8 cellular contexts compared by ENCODE assay signal in the genomic region with DNA sequence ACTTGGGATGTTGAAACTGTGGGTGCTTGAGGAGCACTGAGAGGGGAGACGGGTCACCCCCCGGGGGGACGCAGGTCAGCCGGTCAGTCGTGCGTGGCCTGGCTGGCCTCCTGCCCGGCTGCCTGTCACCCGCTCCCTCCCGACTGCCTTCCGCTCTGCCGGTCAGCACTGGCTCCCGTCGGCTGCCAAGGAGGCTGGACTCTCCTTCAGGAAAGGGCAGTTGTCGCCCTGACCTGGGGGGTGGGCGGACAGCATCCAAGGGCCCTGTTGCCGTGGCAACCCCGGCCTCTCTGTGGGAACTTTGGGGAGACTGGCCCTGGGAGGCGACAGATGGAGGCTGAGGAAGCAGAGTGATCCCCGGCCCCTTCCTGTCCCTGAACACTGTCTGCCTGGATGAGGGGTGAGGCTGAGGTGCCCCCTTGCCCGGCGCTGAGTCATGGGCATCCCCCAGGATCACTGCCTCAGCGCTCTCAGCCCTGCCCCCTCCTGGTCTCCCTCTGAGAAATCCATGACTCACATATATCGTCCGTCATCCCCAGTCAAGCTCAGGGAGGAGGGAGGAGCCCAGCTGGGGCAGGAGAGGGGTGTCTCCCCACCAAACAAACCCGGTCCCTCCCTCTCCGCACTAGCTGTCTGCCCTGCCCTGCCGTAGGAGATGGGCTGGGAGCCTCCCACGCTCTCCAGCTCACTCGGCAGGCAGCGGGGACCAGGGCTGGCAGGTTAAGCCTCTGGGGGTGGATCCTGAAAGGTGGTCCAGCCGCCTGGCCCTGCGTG. TPM values are rescaled to one million over a fixed set of nuclear protein-coding genes. Genes with fewer than 3 reads are reported as not detected.
DNase-seq lines count a peak whose midpoint lies in the region; ATAC-seq and TF ChIP-seq lines count a peak whose summit lies in the region.

A gene (plus strand): TSS at position 623 of the 774 bp plus-strand sequence. CDS start 21,658 bp downstream, outside the sequence.

- peak within 1 kb of the TSS; percentile 49 for H3K4me3 Mint-ChIP-seq in WTC11

- ATAC-seq in WTC11 (peak; percentile 64), GM21526 (IDR thresholded peaks at IDR 0.05; ENCODE audit: low FRiP score, unreplicated experiment) (no peak)

- H3K27me3 Mint-ChIP-seq in WTC11 (ENCODE audit: low read depth) = no peaks in the 10 kb centered on the region; the same call in 1 of the 2 replicates

- POLR2A ChIA-PET in BJ (lab: Charles Lee) (no interaction called here), WTC11 (lab: Charles Lee) (no interaction called here)

- H3K9me3 Mint-ChIP-seq in WTC11 = no peaks in the 10 kb centered on the region

- H3K4me3 ChIP-seq in BJ (ENCODE audit: low read depth, low read length) = peak within 1 kb of the TSS; percentile 2; the same call in 1 of the 2 replicates

- DNase-seq in BJ (ENCODE audit: low read depth) = peak; percentile 79
- peak; percentile 86 for DNase-seq in HS-27A (ENCODE audit: low read depth)
- peak; percentile 54 for DNase-seq in WTC11 (ENCODE audit: low spot score)
- DNase-seq in dedifferentiated amniotic fluid mesenchymal stem cell (ENCODE audit: extremely low spot score) = peak; percentile 88
- peak; percentile 96 for DNase-seq in left kidney (ENCODE audit: low read depth, low spot score)
- DNase-seq in stimulated activated CD4-positive, alpha-beta T cell treated with anti-CD3 and anti-CD28 coated beads, Interleukin-1b, Interleukin-23, amount 100 ng/mL, for 24 hours (ENCODE audit: low read depth in 4 of 4, low spot score in 1 of 4) = peak; percentile 17 to 49 (median 32)
- no peak for DNase-seq in effector CD8-positive, alpha-beta T cell (lab: John Stamatoyannopoulos, UW)

- peaks cover 31% of the 10 kb centered on the region for H3K4me1 Mint-ChIP-seq in WTC11

- no peaks in the 10 kb centered on the region for H3K36me3 Mint-ChIP-seq in WTC11

- peak; percentile 18; the same call in 1 of the 2 replicates for TF ChIP-seq CTCF in BJ (IDR thresholded peaks at IDR 0.05; ENCODE audit: insufficient read depth, low read depth, low read length)
- no peak for TF ChIP-seq CTCF in WTC11 (IDR thresholded peaks at IDR 0.05)

- no peaks in the 10 kb centered on the region for H3K27me3 ChIP-seq in BJ (ENCODE audit: control insufficient read depth, insufficient read depth, low read length)

- H3K36me3 ChIP-seq in BJ (ENCODE audit: control insufficient read depth, insufficient read depth, low read length) = no peaks in the 10 kb centered on the region

- H3K27ac Mint-ChIP-seq in WTC11 = peak within 1 kb of the TSS; percentile 51; the same call in 1 of the 2 replicates

- CTCF ChIA-PET in BJ (lab: Yijun Ruan, JAX) (interaction anchor here (0.7 to 4.0 kb wide), 6 partner anchors 9 to 52 kb away, joined by 3 to 18 read pairs (median 6); no protein-coding TSS in a partner anchor), WTC11 (lab: Charles Lee) (interaction anchor here (0.7 to 3.0 kb wide), 13 partner anchors 10 to 211 kb away, joined by 3 to 27 read pairs (median 10); no protein-coding TSS in a partner anchor)

TF ChIP-seq in WTC11, 78 proteins besides CTCF, POLR2A, EP300 and RAD21:
- TF ChIP-seq, protein P1, sequence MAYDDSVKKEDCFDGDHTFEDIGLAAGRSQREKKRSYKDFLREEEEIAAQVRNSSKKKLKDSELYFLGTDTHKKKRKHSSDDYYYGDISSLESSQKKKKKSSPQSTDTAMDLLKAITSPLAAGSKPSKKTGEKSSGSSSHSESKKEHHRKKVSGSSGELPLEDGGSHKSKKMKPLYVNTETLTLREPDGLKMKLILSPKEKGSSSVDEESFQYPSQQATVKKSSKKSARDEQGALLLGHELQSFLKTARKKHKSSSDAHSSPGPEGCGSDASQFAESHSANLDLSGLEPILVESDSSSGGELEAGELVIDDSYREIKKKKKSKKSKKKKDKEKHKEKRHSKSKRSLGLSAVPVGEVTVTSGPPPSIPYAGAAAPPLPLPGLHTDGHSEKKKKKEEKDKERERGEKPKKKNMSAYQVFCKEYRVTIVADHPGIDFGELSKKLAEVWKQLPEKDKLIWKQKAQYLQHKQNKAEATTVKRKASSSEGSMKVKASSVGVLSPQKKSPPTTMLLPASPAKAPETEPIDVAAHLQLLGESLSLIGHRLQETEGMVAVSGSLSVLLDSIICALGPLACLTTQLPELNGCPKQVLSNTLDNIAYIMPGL (CRISPR knock-in tag; IDR thresholded peaks at IDR 0.05) = 0 out of 2 replicates have a peak, but pooled peaks have one; percentile 28
- TF ChIP-seq, protein P2, sequence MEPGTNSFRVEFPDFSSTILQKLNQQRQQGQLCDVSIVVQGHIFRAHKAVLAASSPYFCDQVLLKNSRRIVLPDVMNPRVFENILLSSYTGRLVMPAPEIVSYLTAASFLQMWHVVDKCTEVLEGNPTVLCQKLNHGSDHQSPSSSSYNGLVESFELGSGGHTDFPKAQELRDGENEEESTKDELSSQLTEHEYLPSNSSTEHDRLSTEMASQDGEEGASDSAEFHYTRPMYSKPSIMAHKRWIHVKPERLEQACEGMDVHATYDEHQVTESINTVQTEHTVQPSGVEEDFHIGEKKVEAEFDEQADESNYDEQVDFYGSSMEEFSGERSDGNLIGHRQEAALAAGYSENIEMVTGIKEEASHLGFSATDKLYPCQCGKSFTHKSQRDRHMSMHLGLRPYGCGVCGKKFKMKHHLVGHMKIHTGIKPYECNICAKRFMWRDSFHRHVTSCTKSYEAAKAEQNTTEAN (CRISPR knock-in tag; IDR thresholded peaks at IDR 0.05) = peak; percentile 72; the same call in 1 of the 2 replicates
- TF ChIP-seq, protein P3, sequence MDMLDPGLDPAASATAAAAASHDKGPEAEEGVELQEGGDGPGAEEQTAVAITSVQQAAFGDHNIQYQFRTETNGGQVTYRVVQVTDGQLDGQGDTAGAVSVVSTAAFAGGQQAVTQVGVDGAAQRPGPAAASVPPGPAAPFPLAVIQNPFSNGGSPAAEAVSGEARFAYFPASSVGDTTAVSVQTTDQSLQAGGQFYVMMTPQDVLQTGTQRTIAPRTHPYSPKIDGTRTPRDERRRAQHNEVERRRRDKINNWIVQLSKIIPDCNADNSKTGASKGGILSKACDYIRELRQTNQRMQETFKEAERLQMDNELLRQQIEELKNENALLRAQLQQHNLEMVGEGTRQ (CRISPR knock-in tag; IDR thresholded peaks at IDR 0.05) = no peak
- peak; percentile 98 for TF ChIP-seq ZNF263 (CRISPR knock-in tag; IDR thresholded peaks at IDR 0.05; ENCODE audit: low read depth)

RNA-seq across cellular contexts. Expression of the gene that starts here (rescaled TPM):
- 0.44 and 1.1 TPM in 2 replicates for polyA plus RNA-seq in BJ (2011; rRNA removed)
- 0.72 and 1.2 TPM in 2 replicates for polyA minus RNA-seq in BJ (2011; rRNA and poly(A)+ RNA removed)
- total RNA-seq in WTC11 (2021) = 1.7 to 2.6 TPM (median 2.0 TPM) in 3 replicates
